In genomic region chr4:73836373-73837269, GRCh38 we compare ENCODE assay signal across 10 cellular contexts. TPM values are rescaled to one million over a fixed set of nuclear protein-coding genes. Genes with fewer than 3 reads are reported as not detected.
A peak's percentile ranks its signal among the peaks of the same experiment; 100 is the strongest.
DNase-seq lines count a peak whose midpoint lies in the region; ATAC-seq, FAIRE-seq and TF ChIP-seq lines count a peak whose summit lies in the region.
"Had no signal": no experiment of that assay in that cellular context is flagged by ENCODE, and none has a peak within 500 bp of the region (broad histone marks: within the 10 kb centered on the region; RNA-seq: fewer than 3 reads in every experiment).

Gene CXCL6, plus strand, starts transcription at chr4:73836678. Its CDS starts 73 bp downstream, at chr4:73836751.

- H3K4me3 ChIP-seq in choroid plexus epithelial cell (ENCODE audit: low read depth, low read length) (peak within 1 kb of the TSS; percentile 62), thoracic aorta (peak within 1 kb of the TSS; percentile 71)
- H3K4me3 ChIP-seq: BLaER1 treated with 17β-estradiol and CSF1 and Interleukin-3, amounts not matched to agents 10 nM and 100 nM had no signal

- peak in 2 of 3 experiments; percentile 52 to 65 for DNase-seq in NCI-H1417 (lab: John Stamatoyannopoulos, UW)
- DNase-seq in NCI-H1417 treated with DMSO at 0.1 percent for 48 hours (lab: John Stamatoyannopoulos, UW) = no peak
- DNase-seq in choroid plexus epithelial cell (ENCODE audit: low read depth) = peak; percentile 45
- peak; percentile 51 for DNase-seq in kidney tubule cell (ENCODE audit: low spot score)
- no peak for DNase-seq in thoracic aorta (ENCODE audit: low spot score)
- DNase-seq in GM19239 (ENCODE audit: insufficient read length, low spot score) = no peak
- no peak for DNase-seq in stimulated activated effector memory CD8-positive, alpha-beta T cell treated with anti-CD3 and anti-CD28 coated beads, Interleukin-12 subunit alpha, Interleukin-12 subunit beta, amount 100 ng/mL, for 72 hours (ENCODE audit: low spot score in 2 of 2)

- no peaks in the 10 kb centered on the region for H3K9me3 Mint-ChIP-seq in stimulated activated effector memory CD8-positive, alpha-beta T cell treated with anti-CD3 and anti-CD28 coated beads, Interleukin-12 subunit alpha, Interleukin-12 subunit beta, amount 100 ng/mL, for 72 hours
- H3K9me3 Mint-ChIP-seq: T-helper 1 cell treated with Interleukin-12 subunit alpha and Interleukin-12 subunit beta and Interleukin-4 antibody, amounts not matched to agents 30 μg/mL and 1 μg/mL, for 36 hours had no signal

- TF ChIP-seq CTCF in choroid plexus epithelial cell (conservative IDR thresholded peaks at IDR 0.05; ENCODE audit: low read depth, low read length) = no peak
- TF ChIP-seq CTCF in thoracic aorta (IDR thresholded peaks at IDR 0.05) = no peak

- H3K27ac Mint-ChIP-seq in stimulated activated effector memory CD8-positive, alpha-beta T cell treated with anti-CD3 and anti-CD28 coated beads, Interleukin-12 subunit alpha, Interleukin-12 subunit beta, amount 100 ng/mL, for 72 hours = no peak within 1 kb of the TSS
- H3K27ac Mint-ChIP-seq: T-helper 1 cell treated with Interleukin-12 subunit alpha and Interleukin-12 subunit beta and Interleukin-4 antibody, amounts not matched to agents 30 μg/mL and 1 μg/mL, for 36 hours had no signal

- no peaks in the 10 kb centered on the region for H3K27me3 ChIP-seq in thoracic aorta (replicated peaks; ENCODE audit: insufficient read depth)
- H3K27me3 ChIP-seq: BLaER1 treated with 17β-estradiol and CSF1 and Interleukin-3, amounts not matched to agents 10 nM and 100 nM had no signal

- no peak within 1 kb of the TSS for H3K27ac ChIP-seq in thoracic aorta
- H3K27ac ChIP-seq: BLaER1 treated with 17β-estradiol and CSF1 and Interleukin-3, amounts not matched to agents 10 nM and 100 nM had no signal

- H3K9me3 ChIP-seq in thoracic aorta = no peaks in the 10 kb centered on the region

- no peak for ATAC-seq in thoracic aorta (ENCODE audit: insufficient number of reproducible peaks, low FRiP score, low read depth)
- ATAC-seq in GM19452 (IDR thresholded peaks at IDR 0.05; ENCODE audit: unreplicated experiment) = no peak
- ATAC-seq in stimulated activated effector memory CD8-positive, alpha-beta T cell treated with anti-CD3 and anti-CD28 coated beads, Interleukin-12 subunit alpha, Interleukin-12 subunit beta, amount 100 ng/mL, for 72 hours = no peak

- H3K36me3 Mint-ChIP-seq in stimulated activated effector memory CD8-positive, alpha-beta T cell treated with anti-CD3 and anti-CD28 coated beads, Interleukin-12 subunit alpha, Interleukin-12 subunit beta, amount 100 ng/mL, for 72 hours = no peaks in the 10 kb centered on the region

- peaks cover 6 to 12% of the 10 kb centered on the region in 2 donors for H3K4me1 ChIP-seq in thoracic aorta (ENCODE audit: control insufficient read depth in 1 of 2, low read depth in 2 of 2)

- no peaks in the 10 kb centered on the region for H3K4me1 Mint-ChIP-seq in stimulated activated effector memory CD8-positive, alpha-beta T cell treated with anti-CD3 and anti-CD28 coated beads, Interleukin-12 subunit alpha, Interleukin-12 subunit beta, amount 100 ng/mL, for 72 hours

- no peak within 1 kb of the TSS for H3K4me3 Mint-ChIP-seq in stimulated activated effector memory CD8-positive, alpha-beta T cell treated with anti-CD3 and anti-CD28 coated beads, Interleukin-12 subunit alpha, Interleukin-12 subunit beta, amount 100 ng/mL, for 72 hours
- H3K4me3 Mint-ChIP-seq: T-helper 1 cell treated with Interleukin-12 subunit alpha and Interleukin-12 subunit beta and Interleukin-4 antibody, amounts not matched to agents 30 μg/mL and 1 μg/mL, for 36 hours had no signal

- FAIRE-seq in GM19239 (lab: Jason Lieb, UNC) = no peak

- no peaks in the 10 kb centered on the region for H3K36me3 ChIP-seq in thoracic aorta
- H3K36me3 ChIP-seq: BLaER1 treated with 17β-estradiol and CSF1 and Interleukin-3, amounts not matched to agents 10 nM and 100 nM had no signal

RNA-seq across cellular contexts. Expression of gene CXCL6, which starts in this region (rescaled TPM):
- not detected for total RNA-seq in thoracic aorta

Comparison
In these comparisons a context has a peak if more than half of its experiments do, and no peak if none do; other contexts are left out.
1. DNase-seq: peak in NCI-H1417 (2 of 3), choroid plexus epithelial cell (single experiment) and kidney tubule cell (single experiment); none in NCI-H1417 treated with DMSO at 0.1 percent for 48 hours (single experiment), thoracic aorta (single experiment), GM19239 (single experiment) and stimulated activated effector memory CD8-positive, alpha-beta T cell treated with anti-CD3 and anti-CD28 coated beads, Interleukin-12 subunit alpha, Interleukin-12 subunit beta, amount 100 ng/mL, for 72 hours (0 of 2).